20 cellular contexts compared by ENCODE assay signal in genomic region chr15:27589782-27590181, GRCh38.
"Had no signal": no experiment of that assay in that cellular context is flagged by ENCODE, and none has a peak within 500 bp of the region (broad histone marks: within the 10 kb centered on the region; RNA-seq: fewer than 3 reads in every experiment).

No MANE protein-coding gene starts in this region.

- H3K9me3 Mint-ChIP-seq: WTC11 had no signal

- H3K27me3 ChIP-seq: adrenal gland, body of pancreas, cardiac muscle cell had no signal

- H3K27ac Mint-ChIP-seq: activated CD8-positive, alpha-beta T cell treated with anti-CD3 and anti-CD28 coated beads, Interleukin-2, amount 10 ng/mL, durations not matched to agents 7 days and 5 days; activated naive CD8-positive, alpha-beta T cell treated with anti-CD3 and anti-CD28 coated beads, Interleukin-2, amount 10 ng/mL, durations not matched to agents 7 days and 5 days; T-helper 17 cell; WTC11 had no signal

- H3K4me1 ChIP-seq: adrenal gland, body of pancreas had no signal

- ATAC-seq: activated CD8-positive, alpha-beta T cell treated with anti-CD3 and anti-CD28 coated beads, Interleukin-2, amount 10 ng/mL, durations not matched to agents 7 days and 5 days; PC-3; T-helper 17 cell; WTC11 had no signal

- H3K36me3 Mint-ChIP-seq: activated naive CD8-positive, alpha-beta T cell treated with anti-CD3 and anti-CD28 coated beads, Interleukin-2, amount 10 ng/mL, durations not matched to agents 7 days and 5 days; WTC11 had no signal

- H3K4me1 Mint-ChIP-seq: activated naive CD8-positive, alpha-beta T cell treated with anti-CD3 and anti-CD28 coated beads, Interleukin-2, amount 10 ng/mL, durations not matched to agents 7 days and 5 days; T-helper 17 cell had no signal

- FAIRE-seq: RCC 7860 had no signal

- H3K4me3 Mint-ChIP-seq: activated CD8-positive, alpha-beta T cell treated with anti-CD3 and anti-CD28 coated beads, Interleukin-2, amount 10 ng/mL, durations not matched to agents 7 days and 5 days; activated naive CD8-positive, alpha-beta T cell treated with anti-CD3 and anti-CD28 coated beads, Interleukin-2, amount 10 ng/mL, durations not matched to agents 7 days and 5 days; T-helper 17 cell; WTC11 had no signal

- H3K36me3 ChIP-seq: adrenal gland, cardiac muscle cell had no signal

- H3K27me3 Mint-ChIP-seq: activated naive CD8-positive, alpha-beta T cell treated with anti-CD3 and anti-CD28 coated beads, Interleukin-2, amount 10 ng/mL, durations not matched to agents 7 days and 5 days; T-helper 17 cell had no signal

- DNase-seq: activated CD4-positive, alpha-beta T cell treated with anti-CD3 and anti-CD28 coated beads for 48 hours; activated CD4-positive, alpha-beta T cell treated with anti-CD3 and anti-CD28 coated beads, Interleukin-2, amount 50 U/mL, for 4 hours; activated CD4-positive, CD25-positive, alpha-beta regulatory T cell treated with anti-CD3 and anti-CD28 coated beads, Interleukin-2, amount 50 U/mL, for 72 hours; activated CD8-positive, alpha-beta memory T cell treated with anti-CD3 and anti-CD28 coated beads, Interleukin-2, amount 50 U/mL, for 48 hours; activated CD8-positive, alpha-beta T cell treated with anti-CD3 and anti-CD28 coated beads, Interleukin-2, amount 10 ng/mL, durations not matched to agents 7 days and 5 days; activated naive CD4-positive, alpha-beta T cell treated with anti-CD3 and anti-CD28 coated beads, Interleukin-2, amount 50 U/mL, for 16 hours; activated naive CD8-positive, alpha-beta T cell treated with anti-CD3 and anti-CD28 coated beads, Interleukin-2, amount 10 ng/mL, durations not matched to agents 7 days and 5 days; activated T-cell treated with anti-CD3 and anti-CD28 coated beads, Interleukin-2, amount 50 U/mL, for 1 hour; adrenal gland; anterior cingulate cortex; KBM-7; NCI-H1436; NCI-H2029 treated with DMSO at 0.1 percent for 48 hours; PC-3; T-helper 17 cell; T-helper 9 cell had no signal

- H3K27ac ChIP-seq: adrenal gland, cardiac muscle cell had no signal

- H3K9me3 ChIP-seq: adrenal gland, body of pancreas had no signal

- H3K4me3 ChIP-seq: adrenal gland, body of pancreas, cardiac muscle cell had no signal
